8 cellular contexts compared by ENCODE assay signal in genomic region chr4:41881931-41882621, GRCh38. TPM values are rescaled to one million over a fixed set of nuclear protein-coding genes. Genes with fewer than 3 reads are reported as not detected.
DNase-seq lines count a peak whose midpoint lies in the region; ATAC-seq and TF ChIP-seq lines count a peak whose summit lies in the region.

No MANE protein-coding gene starts in this region.

- 31% methylated on average over 26 of the region's 53 CpGs for WGBS in right lobe of liver (ENCODE audit: insufficient coverage, low coverage, low lambda C conversion rate, missing lambda C conversion rate)
- WGBS in thymus: 3% methylated on average over 53 of the region's 53 CpGs

- peak overlapping the region; percentile 27 for H3K4me3 ChIP-seq in adipocyte (ENCODE audit: low read length)
- H3K4me3 ChIP-seq in right lobe of liver: peak overlapping the region; percentile 34 to 49 (median 43)
- H3K4me3 ChIP-seq in thymus (ENCODE audit: low read length): peak overlapping the region; percentile 8

- peaks cover 24% of the 10 kb centered on the region for H3K4me1 Mint-ChIP-seq in activated T-cell treated with anti-CD3 and anti-CD28 coated beads, Interleukin-2, amount 50 U/mL, for 24 hours (ENCODE audit: low read depth)

- H3K4me1 ChIP-seq in adipocyte (ENCODE audit: control insufficient read depth, insufficient read depth, low read length) (no peaks in the 10 kb centered on the region), right lobe of liver (peaks cover 0 to 47% (median 13%) of the 10 kb centered on the region in 4 donors), thymus (ENCODE audit: control insufficient read depth, insufficient read depth, low read length) (peaks cover 2% of the 10 kb centered on the region)

- H3K36me3 Mint-ChIP-seq in activated T-cell treated with anti-CD3 and anti-CD28 coated beads, Interleukin-2, amount 50 U/mL, for 24 hours (ENCODE audit: low read depth): no peaks in the 10 kb centered on the region

- H3K27me3 ChIP-seq in adipocyte (replicated peaks; ENCODE audit: control insufficient read depth, insufficient read depth, low read length) (peaks cover 91% of the 10 kb centered on the region), right lobe of liver (no peaks in the 10 kb centered on the region), thymus (ENCODE audit: control insufficient read depth, insufficient read depth) (peaks cover 66% of the 10 kb centered on the region)

- H3K27me3 Mint-ChIP-seq in activated T-cell treated with anti-CD3 and anti-CD28 coated beads, Interleukin-2, amount 50 U/mL, for 24 hours: peaks cover 77% of the 10 kb centered on the region

- H3K9me3 ChIP-seq in adipocyte (ENCODE audit: control insufficient read depth, low read length) (no peaks in the 10 kb centered on the region), right lobe of liver (no peaks in the 10 kb centered on the region), thymus (ENCODE audit: control insufficient read depth) (no peaks in the 10 kb centered on the region)

- H3K9ac ChIP-seq in adipocyte (ENCODE audit: low read length): no peak overlapping the region

- no peak for TF ChIP-seq CTCF in right lobe of liver (IDR thresholded peaks at IDR 0.05)

- H3K27ac Mint-ChIP-seq in activated T-cell treated with anti-CD3 and anti-CD28 coated beads, Interleukin-2, amount 50 U/mL, for 24 hours: no peak overlapping the region

- H3K36me3 ChIP-seq in adipocyte (ENCODE audit: control insufficient read depth, insufficient read depth, low read length, severe bottlenecking) (no peaks in the 10 kb centered on the region), right lobe of liver (no peaks in the 10 kb centered on the region), thymus (ENCODE audit: control insufficient read depth, insufficient read depth) (no peaks in the 10 kb centered on the region)

- ATAC-seq in right lobe of liver (no peak), GM21786 (IDR thresholded peaks at IDR 0.05; ENCODE audit: unreplicated experiment) (no peak)

- H3K9me3 Mint-ChIP-seq in activated T-cell treated with anti-CD3 and anti-CD28 coated beads, Interleukin-2, amount 50 U/mL, for 24 hours: no peaks in the 10 kb centered on the region

- intact Hi-C loops in right lobe of liver (cut with DNase I): loop anchor here in 1 of 2 donors (10.0 kb wide), 1 partner anchor 187 kb away; no protein-coding TSS in a partner anchor

- peak; percentile 42 for DNase-seq in activated T-cell treated with anti-CD3 and anti-CD28 coated beads, Interleukin-2, amount 50 U/mL, for 24 hours
- no peak for DNase-seq in activated T-cell treated with anti-CD3 and anti-CD28 coated beads for 4 hours
- DNase-seq in adipocyte (ENCODE audit: low read depth): no peak
- DNase-seq in right lobe of liver: no peak
- DNase-seq in activated CD4-positive, alpha-beta T cell treated with anti-CD3 and anti-CD28 coated beads for 48 hours: no peak
- no peak for DNase-seq in ureter (ENCODE audit: low spot score)

- TF ChIP-seq POLR2A in right lobe of liver (IDR thresholded peaks at IDR 0.05): no peak

- H3K27ac ChIP-seq in right lobe of liver (no peak overlapping the region), thymus (ENCODE audit: low read depth) (no peak overlapping the region)

- peak overlapping the region; percentile 64 for H3K4me3 Mint-ChIP-seq in activated T-cell treated with anti-CD3 and anti-CD28 coated beads, Interleukin-2, amount 50 U/mL, for 24 hours

RNA-seq across cellular contexts. Expression of gene TMEM33, which starts 53.2 kb away (rescaled TPM):
- total RNA-seq in right lobe of liver: 10 to 100 TPM; 48.9 to 82.7 (median 60.8) TPM
- polyA plus RNA-seq in thymus: 13.7 TPM
- total RNA-seq in ureter: 69.5 TPM
